In genomic region chr4:121697626-121698025, GRCh38 we compare ENCODE assay signal across 8 cellular contexts. TPM values are rescaled to one million over a fixed set of nuclear protein-coding genes. Genes with fewer than 3 reads are reported as not detected.
DNase-seq lines count a peak whose midpoint lies in the region; ATAC-seq and TF ChIP-seq lines count a peak whose summit lies in the region.

No MANE protein-coding gene starts in this region.

- TF ChIP-seq CTCF in MM.1S (IDR thresholded peaks at IDR 0.05; ENCODE audit: low read length) (no peak), ovary (IDR thresholded peaks at IDR 0.05) (no peak)

- peak; percentile 45 for ATAC-seq in GM21515 (IDR thresholded peaks at IDR 0.05; ENCODE audit: unreplicated experiment)
- ATAC-seq in GM18520 (IDR thresholded peaks at IDR 0.05; ENCODE audit: unreplicated experiment), result no peak

- H3K79me2 ChIP-seq in MM.1S (ENCODE audit: low read length), result peaks cover 34% of the 10 kb centered on the region

- 0 out of 2 replicates have a peak, but pooled peaks cover 7% of the 10 kb centered on the region for H3F3A ChIP-seq in MM.1S (ENCODE audit: insufficient read depth, low read length)

- H3K4me2 ChIP-seq in BLaER1 treated with 17β-estradiol and CSF1 and Interleukin-3, amounts not matched to agents 10 nM and 100 nM, result peak overlapping the region; percentile 55 to 95 (median 86)
- H3K4me2 ChIP-seq in MM.1S (ENCODE audit: low read depth, low read length), result peak overlapping the region; percentile 78

- peaks cover 4 to 29% (median 16%) of the 10 kb centered on the region in 11 experiments; a peak in 15 of 22 replicates for H4K20me1 ChIP-seq in BLaER1 treated with 17β-estradiol and CSF1 and Interleukin-3, amounts not matched to agents 10 nM and 100 nM
- no peaks in the 10 kb centered on the region for H4K20me1 ChIP-seq in MM.1S (ENCODE audit: insufficient read depth, low read length)

- H3K9ac ChIP-seq in BLaER1 treated with 17β-estradiol and CSF1 and Interleukin-3, amounts not matched to agents 10 nM and 100 nM, result peak overlapping the region; percentile 88 to 100 (median 98)
- peak overlapping the region; percentile 71 for H3K9ac ChIP-seq in MM.1S (ENCODE audit: low read length)

- WGBS in ovary, 3 donors, result 40 to 44% (median 44%) methylated on average over 9 of the region's 9 CpGs

- H3K27ac ChIP-seq in BLaER1 treated with 17β-estradiol and CSF1 and Interleukin-3, amounts not matched to agents 10 nM and 100 nM, result peak overlapping the region in 10 of 11 experiments; percentile 84 to 100 (median 95); a peak in 20 of 22 replicates
- peak overlapping the region; percentile 30; the same call in 1 of the 2 replicates for H3K27ac ChIP-seq in MM.1S (ENCODE audit: low read length)
- H3K27ac ChIP-seq in effector memory CD4-positive, alpha-beta T cell (ENCODE audit: insufficient read depth, low read length, poor library complexity, severe bottlenecking), result no peak overlapping the region
- H3K27ac ChIP-seq in ovary, result peak overlapping the region; percentile 92 to 96

- no peak for TF ChIP-seq EP300 in ovary (IDR thresholded peaks at IDR 0.05)

- H3K36me3 ChIP-seq in BLaER1 treated with 17β-estradiol and CSF1 and Interleukin-3, amounts not matched to agents 10 nM and 100 nM, result peaks cover 0 to 21% (median 10%) of the 10 kb centered on the region in 11 experiments; a peak in 15 of 22 replicates
- H3K36me3 ChIP-seq in MM.1S (replicated peaks; ENCODE audit: insufficient read depth, low read length) (no peaks in the 10 kb centered on the region), ovary (no peaks in the 10 kb centered on the region)
- no peaks in the 10 kb centered on the region for H3K36me3 ChIP-seq in effector memory CD4-positive, alpha-beta T cell (ENCODE audit: control insufficient read depth, insufficient read depth, low read length)

- H3K9me3 ChIP-seq in BLaER1 treated with 17β-estradiol and CSF1 and Interleukin-3, amounts not matched to agents 10 nM and 100 nM (replicated peaks in 1 of 11), result peaks cover 0 to 7% (median 0%) of the 10 kb centered on the region in 11 experiments; a peak in 2 of 22 replicates
- H3K9me3 ChIP-seq in MM.1S (replicated peaks; ENCODE audit: insufficient read depth, low read length), result no peaks in the 10 kb centered on the region
- H3K9me3 ChIP-seq in effector memory CD4-positive, alpha-beta T cell (ENCODE audit: control insufficient read depth, low read length), result no peaks in the 10 kb centered on the region
- peaks cover 0 to 3% of the 10 kb centered on the region in 2 donors for H3K9me3 ChIP-seq in ovary

- peaks cover 18 to 42% (median 30%) of the 10 kb centered on the region in 10 experiments for H3K4me1 ChIP-seq in BLaER1 treated with 17β-estradiol and CSF1 and Interleukin-3, amounts not matched to agents 10 nM and 100 nM
- no peaks in the 10 kb centered on the region; the same call in 1 of the 2 replicates for H3K4me1 ChIP-seq in MM.1S (ENCODE audit: low read length)
- H3K4me1 ChIP-seq in effector memory CD4-positive, alpha-beta T cell (ENCODE audit: control insufficient read depth, insufficient read depth, low read length, poor library complexity, severe bottlenecking), result no peaks in the 10 kb centered on the region
- peaks cover 9% of the 10 kb centered on the region for H3K4me1 ChIP-seq in ovary (ENCODE audit: insufficient read depth)

- intact Hi-C loops in ovary (cut with DNase I), result loop anchor here in 1 of 4 donors (5.0 kb wide), 1 partner anchor 175 kb away; the partner anchor contains the start of gene BBS7

- H3K27me3 ChIP-seq in BLaER1 treated with 17β-estradiol and CSF1 and Interleukin-3, amounts not matched to agents 10 nM and 100 nM, result no peaks in the 10 kb centered on the region
- H3K27me3 ChIP-seq in MM.1S (replicated peaks; ENCODE audit: insufficient read depth, low read length) (no peaks in the 10 kb centered on the region), ovary (no peaks in the 10 kb centered on the region)
- H3K27me3 ChIP-seq in effector memory CD4-positive, alpha-beta T cell (replicated peaks; ENCODE audit: control insufficient read depth, insufficient read depth, low read length, poor library complexity, severe bottlenecking), result no peaks in the 10 kb centered on the region

- DNase-seq in MM.1S (no peak), ovary (no peak), NCI-H2171 (lab: John Stamatoyannopoulos, UW) (no peak), NCI-H187 (lab: John Stamatoyannopoulos, UW) (no peak)
- DNase-seq in effector memory CD4-positive, alpha-beta T cell, result no peak

- no peak for TF ChIP-seq POLR2A in ovary (IDR thresholded peaks at IDR 0.05)

- H3K4me3 ChIP-seq in BLaER1 treated with 17β-estradiol and CSF1 and Interleukin-3, amounts not matched to agents 10 nM and 100 nM, result peak overlapping the region; percentile 72 to 99 (median 92)
- peak overlapping the region; percentile 93 for H3K4me3 ChIP-seq in MM.1S (ENCODE audit: low read length)
- H3K4me3 ChIP-seq in effector memory CD4-positive, alpha-beta T cell (ENCODE audit: insufficient read depth, low read depth, low read length, poor library complexity, severe bottlenecking), result peak overlapping the region; percentile 70
- H3K4me3 ChIP-seq in ovary, result peak overlapping the region; percentile 78

- no peaks in the 10 kb centered on the region for H3K9me2 ChIP-seq in MM.1S (replicated peaks; ENCODE audit: insufficient read depth, low read length)

- peak overlapping the region; percentile 92 for H2AFZ ChIP-seq in MM.1S (ENCODE audit: low read length)

RNA-seq across cellular contexts. Expression of gene ANXA5, which starts 0.8 kb away (rescaled TPM):
- total RNA-seq in ovary, result 100 to 1,000 TPM; 130 to 296 (median 261) TPM
- polyA plus RNA-seq in ovary, result 100 to 1,000 TPM; 238 to 859 TPM
